9 cellular contexts compared by ENCODE assay signal in genomic region chr22:26669060-26669481, GRCh38. TPM values are rescaled to one million over a fixed set of nuclear protein-coding genes. Genes with fewer than 3 reads are reported as not detected.
A peak's percentile ranks its signal among the peaks of the same experiment; 100 is the strongest.
DNase-seq lines count a peak whose midpoint lies in the region; ATAC-seq and TF ChIP-seq lines count a peak whose summit lies in the region.
"Had no signal": no experiment of that assay in that cellular context is flagged by ENCODE, and none has a peak within 500 bp of the region (broad histone marks: within the 10 kb centered on the region; RNA-seq: fewer than 3 reads in every experiment).

No MANE protein-coding gene starts in this region.

- H3K9me2 ChIP-seq in Loucy (replicated peaks; ENCODE audit: low read depth, low read length), result no peaks in the 10 kb centered on the region

- ATAC-seq in GM19463 (IDR thresholded peaks at IDR 0.05; ENCODE audit: unreplicated experiment), result no peak

- H3K27me3 Mint-ChIP-seq in nephron (ENCODE audit: low read depth), result peaks cover 6% of the 10 kb centered on the region

- TF ChIP-seq CTCF in Loucy (conservative IDR thresholded peaks at IDR 0.05; ENCODE audit: low read length) (peak; percentile 68), ascending aorta (IDR thresholded peaks at IDR 0.05) (peak in 2 of 3 experiments; percentile 14 to 25), nephron (IDR thresholded peaks at IDR 0.05; ENCODE audit: unreplicated experiment in 3 of 3) (peak; percentile 41 to 47 (median 45))

- H3K27ac Mint-ChIP-seq in nephron, result peak overlapping the region in 1 of 3 experiments; percentile 74

- DNase-seq in NCI-H2227 (lab: John Stamatoyannopoulos, UW; ENCODE audit: unreplicated experiment) (peak; percentile 30), NCI-H2227 treated with DMSO at 0.1 percent for 48 hours (lab: John Stamatoyannopoulos, UW) (no peak), ascending aorta (ENCODE audit: low spot score in 2 of 2) (no peak), 8988T (no peak), NCI-H1930 (lab: John Stamatoyannopoulos, UW) (no peak)

- no peaks in the 10 kb centered on the region for H3K36me3 Mint-ChIP-seq in nephron (ENCODE audit: low read depth)

- no peak overlapping the region for H3K27ac ChIP-seq in ascending aorta

- H3K9ac ChIP-seq in Loucy (ENCODE audit: low read depth, low read length, poor library complexity, severe bottlenecking), result peak overlapping the region; percentile 11

- H3K27me3 ChIP-seq in Loucy (ENCODE audit: insufficient read depth, low read length, poor library complexity, severe bottlenecking) (no peaks in the 10 kb centered on the region), ascending aorta (no peaks in the 10 kb centered on the region)

- H3K4me1 Mint-ChIP-seq in nephron, result peaks cover 37% of the 10 kb centered on the region

- H3K4me1 ChIP-seq in Loucy (ENCODE audit: insufficient read depth, low read length, poor library complexity, severe bottlenecking) (peaks cover 37% of the 10 kb centered on the region), ascending aorta (peaks cover 13 to 17% of the 10 kb centered on the region in 2 donors)

- no peaks in the 10 kb centered on the region for H4K20me1 ChIP-seq in Loucy (ENCODE audit: insufficient read depth, low read length, poor library complexity, severe bottlenecking)

- H3K36me3 ChIP-seq in Loucy (ENCODE audit: insufficient read depth, low read length), result no peaks in the 10 kb centered on the region
- H3K36me3 ChIP-seq in ascending aorta, result no peaks in the 10 kb centered on the region

- peak overlapping the region; percentile 41 for H2AFZ ChIP-seq in Loucy (ENCODE audit: low read length)

- H3K79me2 ChIP-seq in Loucy (ENCODE audit: insufficient read depth, low read length), result peaks cover 7% of the 10 kb centered on the region

- no peaks in the 10 kb centered on the region for H3K9me3 Mint-ChIP-seq in nephron

- no peak overlapping the region for H3K4me2 ChIP-seq in Loucy (ENCODE audit: low read depth, low read length, poor library complexity, severe bottlenecking)

- H3K4me3 ChIP-seq in Loucy (ENCODE audit: low read length, poor library complexity, severe bottlenecking) (no peak overlapping the region), ascending aorta (no peak overlapping the region)

- H3K9me3 ChIP-seq in Loucy (ENCODE audit: insufficient read depth, low read depth, low read length) (no peaks in the 10 kb centered on the region), ascending aorta (no peaks in the 10 kb centered on the region)

- peaks cover 11% of the 10 kb centered on the region for H3F3A ChIP-seq in Loucy (ENCODE audit: low read depth)

- no peak overlapping the region for H3K4me3 Mint-ChIP-seq in nephron

- intact Hi-C loops in ascending aorta (cut with DNase I), result no loop called here

RNA-seq across cellular contexts. Expression of gene MIAT, which starts 11.7 kb away (rescaled TPM):
- 0.53 TPM for total RNA-seq in ascending aorta

RNA-seq across cellular contexts. Expression of gene CRYBA4, which starts 47.3 kb away (rescaled TPM):
- total RNA-seq in ascending aorta, result not detected
- total RNA-seq: Daoy had no signal

RNA-seq across cellular contexts. Expression of gene CRYBB1, which starts 51.2 kb away (rescaled TPM):
- 7.3 TPM for total RNA-seq in ascending aorta
- total RNA-seq: Daoy had no signal
